In the genomic region with DNA sequence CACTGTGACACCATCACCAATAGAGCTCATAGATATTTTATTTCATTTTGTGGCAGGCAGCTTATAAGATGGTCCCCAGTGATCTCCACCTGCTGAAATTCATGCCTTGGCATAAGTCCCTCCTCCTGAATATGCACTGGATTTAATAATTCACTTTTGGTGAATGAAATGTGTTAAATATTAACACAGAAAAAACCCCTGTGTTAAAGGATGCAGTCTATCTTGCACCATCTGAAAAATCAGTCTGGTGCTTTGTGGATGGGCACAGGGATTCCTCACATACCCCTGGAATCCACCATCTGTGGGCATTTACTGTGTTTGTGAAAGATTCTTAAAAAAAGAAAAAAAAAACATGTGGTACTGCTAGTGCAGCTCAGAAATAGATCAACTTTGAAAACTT, we compare ENCODE assay signal across 15 cellular contexts. TPM values are rescaled to one million over a fixed set of nuclear protein-coding genes. Genes with fewer than 3 reads are reported as not detected.
DNase-seq lines count a peak whose midpoint lies in the region; ATAC-seq, FAIRE-seq and TF ChIP-seq lines count a peak whose summit lies in the region.
"Had no signal": no experiment of that assay in that cellular context is flagged by ENCODE, and none has a peak within 500 bp of the region (broad histone marks: within the 10 kb centered on the region; RNA-seq: fewer than 3 reads in every experiment).

No MANE protein-coding gene starts in this region.

- no peak overlapping the region for H2BK12ac ChIP-seq in H9 (ENCODE audit: insufficient read length, low read depth, low read length)

- no peaks in the 10 kb centered on the region for H3K27me3 Mint-ChIP-seq in activated naive CD8-positive, alpha-beta T cell treated with anti-CD3 and anti-CD28 coated beads, Interleukin-2, amount 10 ng/mL, durations not matched to agents 7 days and 5 days
- H3K27me3 Mint-ChIP-seq in H9 (ENCODE audit: low read depth): no peaks in the 10 kb centered on the region

- no peaks in the 10 kb centered on the region for H3K23me2 ChIP-seq in H9 (ENCODE audit: insufficient read length, low read depth, low read length, poor library complexity, severe bottlenecking)

- H3K9me3 Mint-ChIP-seq in activated naive CD8-positive, alpha-beta T cell treated with anti-CD3 and anti-CD28 coated beads, Interleukin-2, amount 10 ng/mL, durations not matched to agents 7 days and 5 days: no peaks in the 10 kb centered on the region
- no peaks in the 10 kb centered on the region; a peak in 1 of 5 replicates for H3K9me3 Mint-ChIP-seq in H9

- H3K4me2 ChIP-seq in A549 (peak overlapping the region; percentile 51), H9 (ENCODE audit: insufficient read depth, insufficient read length, low read length) (no peak overlapping the region)

- no peak overlapping the region for H3K14ac ChIP-seq in H9 (ENCODE audit: insufficient read depth, low read length)

- H3T11ph ChIP-seq in H9 (ENCODE audit: low read length): no peak overlapping the region

- H2BK120ac ChIP-seq in H9 (ENCODE audit: low read depth, low read length, poor library complexity, severe bottlenecking): no peak overlapping the region

- no peak for TF ChIP-seq POLR2A in A549 (IDR thresholded peaks at IDR 0.05; ENCODE audit: low read length)

- no peak overlapping the region for H3K56ac ChIP-seq in H9 (ENCODE audit: insufficient read length, low read depth, low read length)

- no peak overlapping the region for H3K4me3 ChIP-seq in A549

- H2AFZ ChIP-seq in H9 (ENCODE audit: low read length): no peak overlapping the region

- H2AK5ac ChIP-seq in H9 (ENCODE audit: insufficient read length, low read length): no peak overlapping the region

- H3K27me3 ChIP-seq in H9 (ENCODE audit: insufficient read depth, low read length): no peaks in the 10 kb centered on the region

- DNase-seq in A549 (ENCODE audit: low read depth in 1 of 2, low spot score in 1 of 2) (no peak), NCI-H1694 treated with DMSO at 0.1 percent for 48 hours (lab: John Stamatoyannopoulos, UW) (no peak), H9 (no peak), NOMO-1 treated with DMSO at 0.1 percent for 48 hours (lab: John Stamatoyannopoulos, UW; ENCODE audit: unreplicated experiment) (no peak)
- DNase-seq in activated naive CD8-positive, alpha-beta T cell treated with anti-CD3 and anti-CD28 coated beads, Interleukin-2, amount 10 ng/mL, durations not matched to agents 7 days and 5 days: no peak
- DNase-seq: activated CD8-positive, alpha-beta memory T cell treated with anti-CD3 and anti-CD28 coated beads, Interleukin-2, amount 50 U/mL, for 48 hours; aorta; C1 segment of cervical spinal cord; NCI-H146; NCI-H526 treated with DMSO at 0.1 percent for 48 hours; right cardiac atrium had no signal

- no peak for FAIRE-seq in A549 (lab: Jason Lieb, UNC)
- FAIRE-seq: H54 had no signal

- H3K27ac Mint-ChIP-seq in activated naive CD8-positive, alpha-beta T cell treated with anti-CD3 and anti-CD28 coated beads, Interleukin-2, amount 10 ng/mL, durations not matched to agents 7 days and 5 days: peak overlapping the region; percentile 55
- H3K27ac Mint-ChIP-seq in H9: no peak overlapping the region

- TF ChIP-seq CTCF in A549 (IDR thresholded peaks at IDR 0.05) (no peak), H9 (conservative IDR thresholded peaks at IDR 0.05) (no peak)

- peaks cover 62% of the 10 kb centered on the region for H3K4me1 Mint-ChIP-seq in activated naive CD8-positive, alpha-beta T cell treated with anti-CD3 and anti-CD28 coated beads, Interleukin-2, amount 10 ng/mL, durations not matched to agents 7 days and 5 days
- H3K4me1 Mint-ChIP-seq in H9: no peaks in the 10 kb centered on the region

- H3K4me3 Mint-ChIP-seq in activated naive CD8-positive, alpha-beta T cell treated with anti-CD3 and anti-CD28 coated beads, Interleukin-2, amount 10 ng/mL, durations not matched to agents 7 days and 5 days: peak overlapping the region; percentile 9
- no peak overlapping the region for H3K4me3 Mint-ChIP-seq in H9

- no peak overlapping the region for H4K5ac ChIP-seq in H9 (ENCODE audit: insufficient read length, low read depth, low read length)

- no peak for TF ChIP-seq RAD21 in A549 (conservative IDR thresholded peaks at IDR 0.05 in 1 of 2, IDR thresholded peaks at IDR 0.05 in 1 of 2)

- no peak overlapping the region for H3K18ac ChIP-seq in H9 (ENCODE audit: insufficient read length, low read depth, low read length)

- no peak overlapping the region for H4K8ac ChIP-seq in H9 (replicated peaks; ENCODE audit: insufficient read length, low read depth, low read length)

- H3K4ac ChIP-seq in H9 (ENCODE audit: low read depth, low read length): no peak overlapping the region

- POLR2A ChIA-PET in A549 (lab: Yijun Ruan, JAX): no interaction called here
- POLR2A ChIA-PET in activated naive CD8-positive, alpha-beta T cell treated with anti-CD3 and anti-CD28 coated beads, Interleukin-2, amount 10 ng/mL, durations not matched to agents 7 days and 5 days (lab: Charles Lee): interaction anchor here (1.3 to 1.9 kb wide), 2 partner anchors 9 to 11 kb away, joined by 3 to 8 read pairs; no protein-coding TSS in a partner anchor

- H3K9me3 ChIP-seq in A549: no peaks in the 10 kb centered on the region
- no peaks in the 10 kb centered on the region for H3K9me3 ChIP-seq in H9 (ENCODE audit: control insufficient read depth, low read depth, low read length)

- TF ChIP-seq EP300 in A549 (IDR thresholded peaks at IDR 0.05): no peak

- no peak overlapping the region for H2BK5ac ChIP-seq in H9 (ENCODE audit: insufficient read length, low read length)

- H3K23ac ChIP-seq in H9 (ENCODE audit: insufficient read length, low read depth, low read length): no peak overlapping the region

- no peaks in the 10 kb centered on the region for H3K79me1 ChIP-seq in H9 (ENCODE audit: insufficient read depth, low read depth, low read length, poor library complexity, severe bottlenecking)

- H2BK20ac ChIP-seq in H9 (ENCODE audit: low read depth, low read length, poor library complexity, severe bottlenecking): no peak overlapping the region

- CTCF ChIA-PET in A549 (lab: Yijun Ruan, JAX): interaction anchor here (0.8 kb wide), 1 partner anchor 45 kb away, joined by 3 read pairs; no protein-coding TSS in a partner anchor

- H2BK15ac ChIP-seq in H9 (ENCODE audit: low read depth, low read length): no peak overlapping the region

- H4K20me1 ChIP-seq in H9 (ENCODE audit: control insufficient read depth, insufficient read depth, insufficient read length): no peaks in the 10 kb centered on the region

- H3K27ac ChIP-seq in A549: peak overlapping the region in 1 of 2 experiments; percentile 49; a peak in 3 of 6 replicates
- no peak overlapping the region for H3K27ac ChIP-seq in H9 (ENCODE audit: insufficient read length, low read depth, low read length)

- H3K9ac ChIP-seq in H9 (ENCODE audit: extremely low read depth, insufficient read length, low read length): no peak overlapping the region

- peaks cover 47% of the 10 kb centered on the region for H3K36me3 Mint-ChIP-seq in activated naive CD8-positive, alpha-beta T cell treated with anti-CD3 and anti-CD28 coated beads, Interleukin-2, amount 10 ng/mL, durations not matched to agents 7 days and 5 days
- no peaks in the 10 kb centered on the region for H3K36me3 Mint-ChIP-seq in H9 (ENCODE audit: insufficient read depth in 1 of 3, low read depth in 3 of 3)

- H4K91ac ChIP-seq in H9 (ENCODE audit: insufficient read length, low read depth, low read length): no peak overlapping the region

- ATAC-seq in A549 (peak; percentile 24 to 54; a peak in 4 of 6 replicates), GM18508 (IDR thresholded peaks at IDR 0.05; ENCODE audit: insufficient read depth, unreplicated experiment) (peak; percentile 45), HG03097 (IDR thresholded peaks at IDR 0.05; ENCODE audit: low FRiP score, unreplicated experiment) (peak; percentile 56), GM21360 (IDR thresholded peaks at IDR 0.05; ENCODE audit: unreplicated experiment) (no peak)
- ATAC-seq in activated naive CD8-positive, alpha-beta T cell treated with anti-CD3 and anti-CD28 coated beads, Interleukin-2, amount 10 ng/mL, durations not matched to agents 7 days and 5 days (ENCODE audit: low read depth): no peak

- no peaks in the 10 kb centered on the region for H3K79me2 ChIP-seq in H9 (ENCODE audit: insufficient read depth, low read length)

- H3K4me1 ChIP-seq in A549: peaks cover 18% of the 10 kb centered on the region
- H3K4me1 ChIP-seq in H9 (ENCODE audit: insufficient read depth, low read length): no peaks in the 10 kb centered on the region

TF ChIP-seq in A549, 52 proteins besides CTCF, POLR2A, EP300 and RAD21 (continues in another document):
- TF ChIP-seq TFCP2L1 (CRISPR knock-in tag; IDR thresholded peaks at IDR 0.05): no peak
- no peak for TF ChIP-seq USF2 (IDR thresholded peaks at IDR 0.05)
- TF ChIP-seq HDAC2 (IDR thresholded peaks at IDR 0.05): no peak
- no peak for TF ChIP-seq TP53 (CRISPR knock-in tag; IDR thresholded peaks at IDR 0.05)
- no peak for TF ChIP-seq ZNF302 (CRISPR knock-in tag; IDR thresholded peaks at IDR 0.05)
- TF ChIP-seq EHF (CRISPR knock-in tag; IDR thresholded peaks at IDR 0.05): no peak
- TF ChIP-seq, protein P1, sequence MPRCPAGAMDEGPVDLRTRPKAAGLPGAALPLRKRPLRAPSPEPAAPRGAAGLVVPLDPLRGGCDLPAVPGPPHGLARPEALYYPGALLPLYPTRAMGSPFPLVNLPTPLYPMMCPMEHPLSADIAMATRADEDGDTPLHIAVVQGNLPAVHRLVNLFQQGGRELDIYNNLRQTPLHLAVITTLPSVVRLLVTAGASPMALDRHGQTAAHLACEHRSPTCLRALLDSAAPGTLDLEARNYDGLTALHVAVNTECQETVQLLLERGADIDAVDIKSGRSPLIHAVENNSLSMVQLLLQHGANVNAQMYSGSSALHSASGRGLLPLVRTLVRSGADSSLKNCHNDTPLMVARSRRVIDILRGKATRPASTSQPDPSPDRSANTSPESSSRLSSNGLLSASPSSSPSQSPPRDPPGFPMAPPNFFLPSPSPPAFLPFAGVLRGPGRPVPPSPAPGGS (IDR thresholded peaks at IDR 0.05): no peak
- TF ChIP-seq RARB (CRISPR knock-in tag; IDR thresholded peaks at IDR 0.05): no peak

RNA-seq across cellular contexts. Expression of gene WIPF1, which starts 26.1 kb away (rescaled TPM):
- polyA plus RNA-seq in A549 (2011; rRNA removed) (18.4 and 20.1 TPM in 2 replicates), A549 (2017; fragmentation: RNase III; extraction: RNeasy Plus Mini Kit Qiagen cat#74134 plus additional on column Dnase treatment) (13.2 to 16.4 TPM (median 16.0 TPM) in 3 replicates)
- polyA plus RNA-seq in A549 (2012; cell fraction: cytosol; rRNA removed): 10.5 and 14.0 TPM in 2 replicates
- polyA plus RNA-seq in A549 (2012; cell fraction: nucleus; rRNA removed): 9.9 and 11.3 TPM in 2 replicates
- 12.0 and 17.0 TPM in 2 replicates for polyA minus RNA-seq in A549 (2011; rRNA and poly(A)+ RNA removed)
- 100 to 1,000 TPM; 446 to 480 TPM for total RNA-seq in activated naive CD8-positive, alpha-beta T cell treated with anti-CD3 and anti-CD28 coated beads, Interleukin-2, amount 10 ng/mL, durations not matched to agents 7 days and 5 days
- total RNA-seq in H9 (2021): 5.1 and 6.2 TPM in 2 replicates

Comparison
In these comparisons a context has a peak if more than half of its experiments do, and no peak if none do; other contexts are left out.
1. ATAC-seq: peak in A549 (2 of 2), GM18508 (single experiment) and HG03097 (single experiment); none in activated naive CD8-positive, alpha-beta T cell treated with anti-CD3 and anti-CD28 coated beads, Interleukin-2, amount 10 ng/mL, durations not matched to agents 7 days and 5 days (single experiment) and GM21360 (single experiment).
2. RNA of gene WIPF1, which starts 26.1 kb away (total RNA-seq): 446 to 480 TPM in activated naive CD8-positive, alpha-beta T cell treated with anti-CD3 and anti-CD28 coated beads, Interleukin-2, amount 10 ng/mL, durations not matched to agents 7 days and 5 days; 5.1 to 6.2 TPM in H9; every median in the first group is over 10 times any median in the second.